ENCODE assay signal across 16 cellular contexts in the genomic region with DNA sequence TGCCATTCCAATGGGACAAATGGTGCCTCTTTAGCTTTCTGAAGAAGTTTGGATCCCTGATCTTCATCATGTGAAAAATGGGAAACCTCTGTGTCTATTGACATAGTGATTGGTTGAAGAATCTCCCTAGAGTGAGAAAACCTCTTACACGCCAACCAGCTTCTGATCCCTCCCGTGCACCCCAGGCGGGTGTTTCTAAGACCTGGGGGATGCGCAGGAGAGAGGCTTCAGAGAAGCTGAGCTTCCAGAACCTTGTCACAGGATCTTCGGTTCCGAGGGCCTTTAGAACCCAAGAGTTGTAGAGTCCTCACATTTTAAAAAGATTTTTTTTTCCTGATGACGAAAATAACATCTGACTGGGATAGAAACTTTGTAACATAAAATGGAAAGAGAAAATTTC. TPM values are rescaled to one million over a fixed set of nuclear protein-coding genes. Genes with fewer than 3 reads are reported as not detected.
"Had no signal": no experiment of that assay in that cellular context is flagged by ENCODE, and none has a peak within 500 bp of the region (broad histone marks: within the 10 kb centered on the region; RNA-seq: fewer than 3 reads in every experiment).

No MANE protein-coding gene starts in this region.

- ATAC-seq: left lobe of liver; naive thymus-derived CD8-positive, alpha-beta T cell; SK-N-SH treated with all-trans-retinoic acid at 6 μM for 48 hours; WTC11 had no signal

- H3K4me3 ChIP-seq: adrenal gland, ascending aorta, colonic mucosa, thoracic aorta, upper lobe of left lung had no signal

- H3K27ac ChIP-seq: adrenal gland, colonic mucosa, epithelial cell of prostate, neutrophil, thoracic aorta, upper lobe of left lung had no signal

- H3K4me1 ChIP-seq: adrenal gland, ascending aorta, colonic mucosa, upper lobe of left lung had no signal

- DNase-seq: activated gamma-delta T cell treated with Interleukin-2 at 50 U/mL for 16 hours; colonic mucosa; foreskin fibroblast; stimulated activated CD4-positive, alpha-beta T cell treated with anti-CD3 and anti-CD28 coated beads, Interleukin-2, amount 100 ng/mL, for 48 hours; stimulated activated CD8-positive, alpha-beta memory T cell treated with anti-CD3 and anti-CD28 coated beads, Interleukin-4, amount 100 ng/mL, for 48 hours; stimulated activated naive CD4-positive, alpha-beta T cell had no signal

- H3K27me3 ChIP-seq: adrenal gland, ascending aorta, colonic mucosa, neutrophil, upper lobe of left lung had no signal

- H3K9me3 ChIP-seq: adrenal gland, ascending aorta, colonic mucosa, neutrophil, thoracic aorta, upper lobe of left lung had no signal

- H3K36me3 ChIP-seq: adrenal gland, ascending aorta, colonic mucosa, neutrophil, thoracic aorta, upper lobe of left lung had no signal

RNA-seq across cellular contexts. Expression of gene PODN, which starts 11.3 kb away (rescaled TPM):
- total RNA-seq: naive thymus-derived CD8-positive, alpha-beta T cell had no signal
